Comparison of ENCODE assay signal across 8 cellular contexts in the genomic region with DNA sequence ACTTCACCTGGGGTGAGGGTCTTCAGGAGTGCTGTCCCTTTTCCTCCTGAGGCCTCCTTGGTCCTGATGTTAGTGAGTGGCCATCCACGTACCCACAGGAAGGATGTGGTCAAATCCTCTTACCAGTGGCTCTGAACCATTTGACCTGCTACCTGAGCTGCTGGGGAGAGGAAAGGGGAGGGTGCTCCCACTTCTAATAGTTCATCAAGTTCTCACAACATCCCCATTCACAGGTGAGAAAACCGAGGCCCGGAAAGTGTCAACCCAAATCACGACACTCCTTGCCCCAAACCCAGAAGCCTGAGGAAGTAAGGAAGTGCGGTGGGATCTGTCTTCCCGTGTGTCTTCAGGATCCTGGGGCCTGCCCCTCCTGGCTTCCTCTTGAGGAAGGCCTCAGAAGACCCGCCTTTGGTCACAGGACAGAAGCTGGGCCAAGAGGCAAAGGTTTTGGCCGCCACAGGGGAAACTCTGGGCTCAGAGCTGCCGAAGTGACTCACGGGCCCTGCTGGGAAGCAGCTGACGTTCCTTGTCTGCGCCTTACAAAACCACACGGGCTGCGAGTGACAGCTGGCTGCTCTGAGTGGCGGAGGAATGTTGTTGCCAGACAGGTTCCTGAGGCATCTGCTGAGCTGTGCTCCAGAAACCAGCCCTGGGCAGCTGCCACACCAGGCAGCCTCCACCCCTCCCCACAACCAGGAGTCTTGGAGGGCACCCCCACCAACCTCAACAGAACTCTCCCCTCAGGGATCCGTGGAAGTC. TPM values are rescaled to one million over a fixed set of nuclear protein-coding genes. Genes with fewer than 3 reads are reported as not detected.
DNase-seq lines count a peak whose midpoint lies in the region; ATAC-seq and TF ChIP-seq lines count a peak whose summit lies in the region.

No MANE protein-coding gene starts in this region.

- H3K56ac ChIP-seq in IMR-90 (ENCODE audit: extremely low read depth, insufficient read depth, low read length), result peak overlapping the region; percentile 55

- CTCF ChIA-PET in IMR-90 (lab: Yijun Ruan, JAX), result no interaction called here

- peak overlapping the region; percentile 32 for H3K27ac Mint-ChIP-seq in T-helper 17 cell
- peak overlapping the region; percentile 81 for H3K27ac Mint-ChIP-seq in dendritic cell treated with granulocyte-macrophage colony-stimulating factor and Interleukin-4, amounts not matched to agents 40 ng/mL and 50 ng/mL, for 4 days
- no peak overlapping the region for H3K27ac Mint-ChIP-seq in stimulated activated naive B cell treated with anti-CD40 and anti-IgM and Interleukin-4, amounts not matched to agents 10 μg/mL and 1 μg/mL and 100 μg/mL, for 72 hours

- no peak overlapping the region for H3K4me3 Mint-ChIP-seq in T-helper 17 cell
- H3K4me3 Mint-ChIP-seq in dendritic cell treated with granulocyte-macrophage colony-stimulating factor and Interleukin-4, amounts not matched to agents 40 ng/mL and 50 ng/mL, for 4 days, result peak overlapping the region; percentile 32
- H3K4me3 Mint-ChIP-seq in stimulated activated naive B cell treated with anti-CD40 and anti-IgM and Interleukin-4, amounts not matched to agents 10 μg/mL and 1 μg/mL and 100 μg/mL, for 72 hours, result no peak overlapping the region

- peak overlapping the region; percentile 93 for H3K14ac ChIP-seq in IMR-90 (replicated peaks; ENCODE audit: low read depth, low read length)

- H2AK9ac ChIP-seq in IMR-90 (replicated peaks; ENCODE audit: low read depth, low read length, poor library complexity), result peak overlapping the region; percentile 68

- H3K36me3 ChIP-seq in IMR-90 (ENCODE audit: control insufficient read depth, insufficient read depth, low read length), result no peaks in the 10 kb centered on the region

- DNase-seq in activated T-cell treated with anti-CD3 and anti-CD28 coated beads for 48 hours (ENCODE audit: low read depth), result peak; percentile 38
- DNase-seq in activated T-cell treated with anti-CD3 and anti-CD28 coated beads for 4 hours, result no peak
- peak; percentile 93 for DNase-seq in IMR-90
- no peak for DNase-seq in T-helper 17 cell
- peak; percentile 95 to 98 for DNase-seq in lower leg skin (ENCODE audit: low spot score in 2 of 2)
- DNase-seq in stimulated activated naive B cell treated with anti-CD40 and anti-IgM and Interleukin-4, amounts not matched to agents 10 μg/mL and 1 μg/mL and 100 μg/mL, for 72 hours, result no peak
- no peak for DNase-seq in cerebellar cortex (ENCODE audit: low spot score)

- H2BK120ac ChIP-seq in IMR-90 (ENCODE audit: low read depth, low read length), result peak overlapping the region; percentile 94

- H2AK5ac ChIP-seq in IMR-90 (ENCODE audit: low read depth, low read length), result peak overlapping the region; percentile 91

- dilution Hi-C loops in IMR-90 (cut with HindIII; ENCODE audit: low sequenced_read_pairs, unreplicated experiment), result no loop called here

- H3K9me1 ChIP-seq in IMR-90 (ENCODE audit: insufficient read depth, low read length), result peaks cover 10% of the 10 kb centered on the region

- peaks cover 16% of the 10 kb centered on the region for H3K4me1 Mint-ChIP-seq in T-helper 17 cell
- H3K4me1 Mint-ChIP-seq in dendritic cell treated with granulocyte-macrophage colony-stimulating factor and Interleukin-4, amounts not matched to agents 40 ng/mL and 50 ng/mL, for 4 days (ENCODE audit: low read depth), result peaks cover 47% of the 10 kb centered on the region
- no peaks in the 10 kb centered on the region for H3K4me1 Mint-ChIP-seq in stimulated activated naive B cell treated with anti-CD40 and anti-IgM and Interleukin-4, amounts not matched to agents 10 μg/mL and 1 μg/mL and 100 μg/mL, for 72 hours

- peak overlapping the region; percentile 91 for H2BK20ac ChIP-seq in IMR-90 (ENCODE audit: low read depth, low read length)

- ATAC-seq in IMR-90 (ENCODE audit: low read depth), result peak; percentile 95
- peak; percentile 82 for ATAC-seq in T-helper 17 cell
- ATAC-seq in stimulated activated naive B cell treated with anti-CD40 and anti-IgM and Interleukin-4, amounts not matched to agents 10 μg/mL and 1 μg/mL and 100 μg/mL, for 72 hours (replicated peaks), result peak; percentile 65 to 80

- H2AFZ ChIP-seq in IMR-90 (replicated peaks; ENCODE audit: low read length, poor library complexity), result peak overlapping the region; percentile 82

- H4K8ac ChIP-seq in IMR-90 (ENCODE audit: low read depth in 2 of 2, low read length in 2 of 2), result peak overlapping the region; percentile 81 to 89

- H3K9me3 ChIP-seq in IMR-90 (ENCODE audit: control insufficient read depth, insufficient read depth, low read length) (no peaks in the 10 kb centered on the region), T-helper 17 cell (ENCODE audit: control insufficient read depth, low read length, poor library complexity, severe bottlenecking) (no peaks in the 10 kb centered on the region)

- TF ChIP-seq CTCF in IMR-90 (conservative IDR thresholded peaks at IDR 0.05; ENCODE audit: low read depth, low read length), result no peak
- TF ChIP-seq CTCF in lower leg skin (IDR thresholded peaks at IDR 0.05), result no peak

- peak overlapping the region; percentile 41 for H3K9ac ChIP-seq in IMR-90 (ENCODE audit: low read depth, low read length)

- peak overlapping the region; percentile 92 for H3K4ac ChIP-seq in IMR-90 (ENCODE audit: low read depth, low read length)

- H4K91ac ChIP-seq in IMR-90 (ENCODE audit: insufficient read depth, low read depth, low read length), result peak overlapping the region; percentile 94

- peaks cover 5% of the 10 kb centered on the region for H3K27me3 Mint-ChIP-seq in T-helper 17 cell
- H3K27me3 Mint-ChIP-seq in dendritic cell treated with granulocyte-macrophage colony-stimulating factor and Interleukin-4, amounts not matched to agents 40 ng/mL and 50 ng/mL, for 4 days, result peaks cover 25% of the 10 kb centered on the region
- peaks cover 25 to 38% of the 10 kb centered on the region in 2 donors for H3K27me3 Mint-ChIP-seq in stimulated activated naive B cell treated with anti-CD40 and anti-IgM and Interleukin-4, amounts not matched to agents 10 μg/mL and 1 μg/mL and 100 μg/mL, for 72 hours

- POLR2A ChIA-PET in IMR-90 (lab: Charles Lee; ENCODE audit: unreplicated experiment), result no interaction called here

- peak overlapping the region; percentile 38 for H3K4me2 ChIP-seq in IMR-90 (ENCODE audit: low read depth, low read length)

- H2BK15ac ChIP-seq in IMR-90 (ENCODE audit: low read depth, low read length), result peak overlapping the region; percentile 96

- no peaks in the 10 kb centered on the region for H3K79me1 ChIP-seq in IMR-90 (ENCODE audit: low read depth in 1 of 2, low read length in 2 of 2)

- H3K4me3 ChIP-seq in IMR-90 (ENCODE audit: insufficient read depth, low read depth, low read length), result no peak overlapping the region
- H3K4me3 ChIP-seq in lower leg skin (ENCODE audit: low read depth, poor library complexity, severe bottlenecking), result no peak overlapping the region

- TF ChIP-seq POLR2A in IMR-90 (IDR thresholded peaks at IDR 0.05; ENCODE audit: low read depth, low read length) (no peak), lower leg skin (IDR thresholded peaks at IDR 0.05) (no peak)

- WGBS in IMR-90 (ENCODE audit: extremely low coverage in 2 of 2, insufficient read length in 1 of 2), 2 experiments, result 19% methylated on average over 2 of the region's 16 CpGs; no CpG with 5 or more reads in 1 of the 2 experiments
- 10 to 21% methylated on average over 14 to 16 of the region's 16 CpGs for WGBS in lower leg skin, 2 donors

- peak overlapping the region; percentile 80 for H3K18ac ChIP-seq in IMR-90 (ENCODE audit: low read depth, low read length)

- H2BK5ac ChIP-seq in IMR-90 (ENCODE audit: low read depth, low read length, poor library complexity, severe bottlenecking), result peak overlapping the region; percentile 72

- TF ChIP-seq RAD21 in IMR-90 (IDR thresholded peaks at IDR 0.05; ENCODE audit: low read length), result peak; percentile 18; the same call in 1 of the 2 replicates

- in situ Hi-C loops in IMR-90 (cut with MboI; ENCODE audit: low sequenced_read_pairs), result no loop called here

- no peaks in the 10 kb centered on the region for H3K36me3 Mint-ChIP-seq in T-helper 17 cell (ENCODE audit: low read depth)
- H3K36me3 Mint-ChIP-seq in dendritic cell treated with granulocyte-macrophage colony-stimulating factor and Interleukin-4, amounts not matched to agents 40 ng/mL and 50 ng/mL, for 4 days (ENCODE audit: low read depth), result no peaks in the 10 kb centered on the region
- H3K36me3 Mint-ChIP-seq in stimulated activated naive B cell treated with anti-CD40 and anti-IgM and Interleukin-4, amounts not matched to agents 10 μg/mL and 1 μg/mL and 100 μg/mL, for 72 hours, result no peaks in the 10 kb centered on the region

- H3K4me1 ChIP-seq in IMR-90 (ENCODE audit: control insufficient read depth, insufficient read depth, low read length), result peaks cover 10% of the 10 kb centered on the region

- peak overlapping the region; percentile 75 for H3K27ac ChIP-seq in IMR-90 (ENCODE audit: insufficient read depth, low read length)

- no peaks in the 10 kb centered on the region for H3K9me3 Mint-ChIP-seq in dendritic cell treated with granulocyte-macrophage colony-stimulating factor and Interleukin-4, amounts not matched to agents 40 ng/mL and 50 ng/mL, for 4 days
- H3K9me3 Mint-ChIP-seq in stimulated activated naive B cell treated with anti-CD40 and anti-IgM and Interleukin-4, amounts not matched to agents 10 μg/mL and 1 μg/mL and 100 μg/mL, for 72 hours, result no peaks in the 10 kb centered on the region

- H3K23ac ChIP-seq in IMR-90 (ENCODE audit: low read depth, low read length), result peak overlapping the region; percentile 81; the same call in 1 of the 2 replicates

- no TSS peak for BruUV-seq in IMR-90 (replicated peaks; lab: Mats Ljungman, UMichigan)

- H4K5ac ChIP-seq in IMR-90 (ENCODE audit: low read depth, low read length), result peak overlapping the region; percentile 89

- peaks cover 2% of the 10 kb centered on the region; the same call in 1 of the 2 replicates for H3K27me3 ChIP-seq in IMR-90 (ENCODE audit: control insufficient read depth, insufficient read depth, low read length)

- intact Hi-C loops in IMR-90 (cut with micrococcal nuclease), result no loop called here
- intact Hi-C loops in dendritic cell treated with granulocyte-macrophage colony-stimulating factor and Interleukin-4, amounts not matched to agents 40 ng/mL and 50 ng/mL, for 4 days (cut with micrococcal nuclease), result no loop called here
- intact Hi-C loops in lower leg skin (cut with DNase I; ENCODE audit: low total_unique reads), result no loop called here

- H4K20me1 ChIP-seq in IMR-90 (ENCODE audit: insufficient read depth, low read length), result no peaks in the 10 kb centered on the region

RNA-seq across cellular contexts. Expression of a gene that starts 13.9 kb away (rescaled TPM):
- 38.3 and 48.6 TPM in 2 replicates for total RNA-seq in IMR-90 (2012; rRNA removed)
- polyA plus RNA-seq in IMR-90 (2012; rRNA removed), result 62.5 and 66.6 TPM in 2 replicates
- polyA plus RNA-seq in IMR-90 (2012; cell fraction: cytosol; rRNA removed), result 43.3 and 62.3 TPM in 2 replicates
- 123 and 327 TPM in 2 replicates for polyA plus RNA-seq in IMR-90 (2012; cell fraction: nucleus; rRNA removed; ENCODE audit: low replicate concordance)
- total RNA-seq in T-helper 17 cell, result 10 to 100 TPM in 1 of 2 donors, under 1 TPM in 1; 0.70 to 15.2 TPM
- total RNA-seq in lower leg skin, result 100 to 1,000 TPM; 116 to 206 (median 164) TPM

Comparison
In these comparisons a context has a peak if more than half of its experiments do, and no peak if none do; other contexts are left out.
1. DNase-seq: peak in activated T-cell treated with anti-CD3 and anti-CD28 coated beads for 48 hours (single experiment), IMR-90 (single experiment) and lower leg skin (2 of 2); none in activated T-cell treated with anti-CD3 and anti-CD28 coated beads for 4 hours (single experiment), T-helper 17 cell (0 of 3), stimulated activated naive B cell treated with anti-CD40 and anti-IgM and Interleukin-4, amounts not matched to agents 10 μg/mL and 1 μg/mL and 100 μg/mL, for 72 hours (single experiment) and cerebellar cortex (single experiment).
2. Peak in every context shown above with its lines, with median percentiles within 50 percentile points of each other: ATAC-seq.